Comparison of ENCODE assay signal across 17 cellular contexts in the genomic region with DNA sequence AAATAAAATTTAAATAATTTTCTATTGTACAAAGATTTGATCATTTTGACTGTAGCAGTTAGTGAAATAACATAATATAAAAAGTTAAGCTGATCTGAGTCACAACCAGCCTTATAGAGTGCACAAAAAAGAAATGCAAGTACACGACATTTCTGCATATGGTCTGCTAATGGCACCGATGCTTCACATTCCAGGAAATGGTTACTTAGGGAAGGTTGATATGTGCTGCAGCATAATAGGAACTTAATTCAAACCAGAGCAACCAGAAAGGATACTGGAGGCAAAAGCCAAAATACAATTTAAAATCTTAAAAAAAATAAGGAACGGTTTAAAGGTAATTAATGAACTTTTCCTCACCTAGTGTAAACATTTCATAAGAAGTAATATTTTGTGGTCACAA. TPM values are rescaled to one million over a fixed set of nuclear protein-coding genes. Genes with fewer than 3 reads are reported as not detected.
A peak's percentile ranks its signal among the peaks of the same experiment; 100 is the strongest.
DNase-seq lines count a peak whose midpoint lies in the region; ATAC-seq and TF ChIP-seq lines count a peak whose summit lies in the region.
"Had no signal": no experiment of that assay in that cellular context is flagged by ENCODE, and none has a peak within 500 bp of the region (broad histone marks: within the 10 kb centered on the region; RNA-seq: fewer than 3 reads in every experiment).

No MANE protein-coding gene starts in this region.

- no peak for TF ChIP-seq CTCF in A673 (conservative IDR thresholded peaks at IDR 0.05; ENCODE audit: low read depth, low read length)
- no peak for TF ChIP-seq CTCF in HFFc6 (IDR thresholded peaks at IDR 0.05)
- TF ChIP-seq CTCF in sigmoid colon (IDR thresholded peaks at IDR 0.05), result no peak
- TF ChIP-seq CTCF in omental fat pad (IDR thresholded peaks at IDR 0.05), result no peak

- 87 to 89% methylated on average over 3 of the region's 3 CpGs for WGBS in sigmoid colon, 2 donors

- DNase-seq in A673 (ENCODE audit: low spot score), result peak; percentile 56
- peak; percentile 27 for DNase-seq in HFFc6
- peak; percentile 48 for DNase-seq in epidermal melanocyte (ENCODE audit: insufficient read length, low spot score)
- peak; percentile 55 for DNase-seq in iris pigment epithelial cell (ENCODE audit: low read depth)
- no peak for DNase-seq in sigmoid colon
- DNase-seq in omental fat pad (ENCODE audit: low spot score), result no peak
- DNase-seq in DMS53 (lab: John Stamatoyannopoulos, UW), result no peak
- DNase-seq: Caco-2, NCI-H1092, NCI-H69, SJCRH30 had no signal

- no peaks in the 10 kb centered on the region for H3K9me3 Mint-ChIP-seq in HFFc6

- H3K36me3 Mint-ChIP-seq in HFFc6 (ENCODE audit: low read depth), result peaks cover 7% of the 10 kb centered on the region

- H3K27ac ChIP-seq in A673 (ENCODE audit: low read depth, low read length, poor library complexity, severe bottlenecking) (peak overlapping the region; percentile 42), sigmoid colon (no peak overlapping the region)
- H3K27ac ChIP-seq: 22Rv1, RWPE1, SJCRH30 had no signal

- no TSS peak for BruUV-seq in A673 (replicated peaks; lab: Mats Ljungman, UMichigan)

- H3K4me1 ChIP-seq in A673 (ENCODE audit: insufficient read depth, low read length, poor library complexity, severe bottlenecking), result peaks cover 11% of the 10 kb centered on the region
- no peaks in the 10 kb centered on the region for H3K4me1 ChIP-seq in sigmoid colon
- H3K4me1 ChIP-seq: Caco-2, SJCRH30 had no signal

- H3K4me1 Mint-ChIP-seq in HFFc6 (ENCODE audit: low read depth), result peaks cover 5% of the 10 kb centered on the region; the same call in 1 of the 2 replicates

- no peak overlapping the region for H3K4me3 Mint-ChIP-seq in HFFc6

- H3K36me3 ChIP-seq in A673 (ENCODE audit: insufficient read depth, low read length, poor library complexity, severe bottlenecking), result peaks cover 8% of the 10 kb centered on the region
- peaks cover 0 to 20% (median 4%) of the 10 kb centered on the region in 4 donors for H3K36me3 ChIP-seq in sigmoid colon

- POLR2A ChIA-PET in A673 (lab: Charles Lee; ENCODE audit: low non-redundant PET), result no interaction called here

- H3K27me3 Mint-ChIP-seq in HFFc6 (ENCODE audit: insufficient read depth), result no peaks in the 10 kb centered on the region; the same call in 1 of the 2 replicates

- ATAC-seq in activated CD4-positive, CD25-positive, alpha-beta regulatory T cell treated with anti-CD3 and anti-CD28 coated beads, Interleukin-2, amount 50 U/mL, for 24 hours, result no peak
- no peak for ATAC-seq in omental fat pad (ENCODE audit: low FRiP score)
- ATAC-seq: HCT116, K562 had no signal

- no peak overlapping the region for H3K4me3 ChIP-seq in A673 (ENCODE audit: low read depth, low read length, poor library complexity, severe bottlenecking)
- H3K4me3 ChIP-seq in sigmoid colon, result no peak overlapping the region
- H3K4me3 ChIP-seq: K562, SJCRH30 had no signal

- no peak for TF ChIP-seq POLR2A in sigmoid colon (IDR thresholded peaks at IDR 0.05)

- intact Hi-C loops in A673 (cut with micrococcal nuclease; ENCODE audit: unreplicated experiment), result no loop called here
- intact Hi-C loops in sigmoid colon (cut with DNase I), result no loop called here

- H3K27ac Mint-ChIP-seq in HFFc6, result peak overlapping the region; percentile 43

- H3K9me3 ChIP-seq in A673 (ENCODE audit: low read depth, low read length, poor library complexity, severe bottlenecking) (no peaks in the 10 kb centered on the region), sigmoid colon (no peaks in the 10 kb centered on the region)
- H3K9me3 ChIP-seq: Caco-2, SJCRH30 had no signal

- no peaks in the 10 kb centered on the region for H3K27me3 ChIP-seq in A673 (replicated peaks; ENCODE audit: insufficient read depth, low read depth, low read length, poor library complexity)
- H3K27me3 ChIP-seq in sigmoid colon, result no peaks in the 10 kb centered on the region
- H3K27me3 ChIP-seq: SJCRH30 had no signal

- CTCF ChIA-PET in A673 (lab: Charles Lee), result no interaction called here

- TF ChIP-seq EP300 in sigmoid colon (IDR thresholded peaks at IDR 0.05), result no peak

RNA-seq across cellular contexts. Expression of gene CFDP1, which starts 10.0 kb away (rescaled TPM):
- total RNA-seq in A673 (2021) (89.5 and 97.6 TPM in 2 replicates), sigmoid colon (10 to 100 TPM; 42.1 to 61.1 (median 48.2) TPM), omental fat pad (10 to 100 TPM; 37.5 to 54.4 (median 49.2) TPM)
- 10 to 100 TPM; 33.0 to 43.1 (median 37.6) TPM for total RNA-seq in HFFc6 (2021; fragmentation: NEBNext Ultra II Directional; extraction: Animal tissue kit (Norgen Biotek cat#: 25700))
- 100 to 1,000 TPM; 102 to 382 (median 295) TPM for polyA plus RNA-seq in sigmoid colon

RNA-seq across cellular contexts. Expression of gene TMEM170A, which starts 21.2 kb away (rescaled TPM):
- 25.9 and 30.4 TPM in 2 replicates for total RNA-seq in A673 (2021)
- total RNA-seq in HFFc6 (2021; fragmentation: NEBNext Ultra II Directional; extraction: Animal tissue kit (Norgen Biotek cat#: 25700)), result 10 to 100 TPM in 4 of 6 experiments, 1 to 10 TPM in 2; 8.2 to 11.7 (median 10.6) TPM
- 10 to 100 TPM; 12.7 to 18.2 (median 15.3) TPM for total RNA-seq in sigmoid colon
- 10 to 100 TPM; 13.2 to 24.5 (median 15.9) TPM for polyA plus RNA-seq in sigmoid colon
- 10 to 100 TPM; 22.4 to 38.3 (median 29.8) TPM for total RNA-seq in omental fat pad

RNA-seq across cellular contexts. Expression of gene CHST6, which starts 51.9 kb away (rescaled TPM):
- total RNA-seq in A673 (2021), result 4.5 and 5.0 TPM in 2 replicates
- under 1 TPM in 2 of 6 experiments, not detected in 4; 0.05 TPM for total RNA-seq in HFFc6 (2021; fragmentation: NEBNext Ultra II Directional; extraction: Animal tissue kit (Norgen Biotek cat#: 25700))
- total RNA-seq in sigmoid colon, result 1 to 10 TPM in 3 of 4 donors, under 1 TPM in 1; 0.49 to 2.5 (median 1.6) TPM
- 1 to 10 TPM in 1 of 3 donors, under 1 TPM in 2; under 0.01 to 2.2 (median 0.23) TPM for polyA plus RNA-seq in sigmoid colon
- under 1 TPM in 3 of 4 donors, not detected in 1; 0.06 to 0.36 (median 0.09) TPM for total RNA-seq in omental fat pad
- total RNA-seq: G401, SJCRH30 had no signal

Comparison
In these comparisons a context has a peak if more than half of its experiments do, and no peak if none do; other contexts are left out.
1. DNase-seq: peak in A673 (single experiment), HFFc6 (single experiment), epidermal melanocyte (single experiment) and iris pigment epithelial cell (single experiment); none in sigmoid colon (single experiment), omental fat pad (single experiment) and DMS53 (single experiment).